1 cellular context compared by ENCODE assay signal in genomic region chr1:112544011-112544688, GRCh38.
TF ChIP-seq lines count a peak whose summit lies in the region.

No MANE protein-coding gene starts in this region.

TF ChIP-seq in IMR-90, 13 proteins besides CTCF, POLR2A, EP300 and RAD21 (continued from another document):
- peak; percentile 81 for TF ChIP-seq CEBPB (IDR thresholded peaks at IDR 0.05; ENCODE audit: low read depth, low read length)
